Comparison of ENCODE assay signal across 7 cellular contexts in the genomic region with DNA sequence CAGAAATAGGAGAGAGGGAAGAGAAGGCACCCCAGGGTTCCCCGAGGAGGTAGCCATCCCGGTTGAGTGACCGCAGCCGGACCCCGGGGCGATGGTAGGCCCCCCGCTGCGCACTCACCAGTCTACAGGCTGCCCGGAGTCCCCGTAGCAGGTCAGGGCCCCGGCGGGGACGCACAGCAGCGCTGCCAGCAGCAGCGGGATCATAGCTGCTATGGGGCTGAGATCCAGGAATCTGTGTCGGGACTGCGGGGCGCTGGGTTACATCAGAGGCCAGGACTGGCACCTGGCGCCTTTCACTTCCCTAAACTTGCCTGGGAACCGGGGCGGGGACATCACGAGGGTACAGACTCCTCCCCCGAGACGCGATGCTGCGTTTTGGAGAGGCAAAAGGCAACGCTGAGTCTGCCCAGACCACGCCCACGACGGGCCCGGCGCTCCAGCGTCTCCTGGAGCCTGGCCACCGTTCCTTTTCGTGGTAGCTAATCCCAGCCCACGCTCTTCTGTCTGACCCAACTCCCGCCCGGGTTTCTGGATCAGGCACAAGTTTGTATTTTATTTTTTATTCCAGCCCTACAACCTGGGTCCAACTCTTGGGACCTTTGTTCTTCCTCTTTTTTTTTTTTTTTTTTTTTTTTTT.
DNase-seq lines count a peak whose midpoint lies in the region; ATAC-seq and TF ChIP-seq lines count a peak whose summit lies in the region.

A gene with protein sequence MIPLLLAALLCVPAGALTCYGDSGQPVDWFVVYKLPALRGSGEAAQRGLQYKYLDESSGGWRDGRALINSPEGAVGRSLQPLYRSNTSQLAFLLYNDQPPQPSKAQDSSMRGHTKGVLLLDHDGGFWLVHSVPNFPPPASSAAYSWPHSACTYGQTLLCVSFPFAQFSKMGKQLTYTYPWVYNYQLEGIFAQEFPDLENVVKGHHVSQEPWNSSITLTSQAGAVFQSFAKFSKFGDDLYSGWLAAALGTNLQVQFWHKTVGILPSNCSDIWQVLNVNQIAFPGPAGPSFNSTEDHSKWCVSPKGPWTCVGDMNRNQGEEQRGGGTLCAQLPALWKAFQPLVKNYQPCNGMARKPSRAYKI (minus strand): TSS at position 278 of the 637 bp plus-strand sequence. CDS start 74 bp downstream, at position 204.

- peaks cover 10% of the 10 kb centered on the region for H3K27me3 ChIP-seq in brain microvascular endothelial cell (replicated peaks)

- no peaks in the 10 kb centered on the region for H3K36me3 ChIP-seq in brain microvascular endothelial cell (replicated peaks)

- in situ Hi-C loops in brain microvascular endothelial cell (cut with HindIII; ENCODE audit: low pct_ligation_motif_present, low sequenced_read_pairs), result no loop called here

- no peak for TF ChIP-seq CTCF in brain microvascular endothelial cell (IDR thresholded peaks at IDR 0.05; ENCODE audit: low read depth, low read length, missing control alignments)

- H3K27ac ChIP-seq in brain microvascular endothelial cell, result no peak within 1 kb of the TSS

- H3K4me3 ChIP-seq in brain microvascular endothelial cell (ENCODE audit: low read depth, low read length) (peak within 1 kb of the TSS; percentile 74), iPS-11a (ENCODE audit: low read depth, low read length) (peak within 1 kb of the TSS; percentile 73), skeletal muscle cell (ENCODE audit: low read depth, low read length) (peak within 1 kb of the TSS; percentile 72)

- DNase-seq in NCI-H2107 (lab: John Stamatoyannopoulos, UW), result peak; percentile 95
- DNase-seq in UCSD-AML1 (lab: John Stamatoyannopoulos, UW; ENCODE audit: unreplicated experiment), result peak; percentile 93
- peak; percentile 77 for DNase-seq in brain microvascular endothelial cell
- peak; percentile 62 for DNase-seq in skeletal muscle cell (ENCODE audit: low read depth)

- ATAC-seq in GM18519 (IDR thresholded peaks at IDR 0.05; ENCODE audit: low FRiP score, unreplicated experiment), result peak; percentile 47
- ATAC-seq in HG03045 (IDR thresholded peaks at IDR 0.05; ENCODE audit: unreplicated experiment), result peak; percentile 78
